In the genomic region with DNA sequence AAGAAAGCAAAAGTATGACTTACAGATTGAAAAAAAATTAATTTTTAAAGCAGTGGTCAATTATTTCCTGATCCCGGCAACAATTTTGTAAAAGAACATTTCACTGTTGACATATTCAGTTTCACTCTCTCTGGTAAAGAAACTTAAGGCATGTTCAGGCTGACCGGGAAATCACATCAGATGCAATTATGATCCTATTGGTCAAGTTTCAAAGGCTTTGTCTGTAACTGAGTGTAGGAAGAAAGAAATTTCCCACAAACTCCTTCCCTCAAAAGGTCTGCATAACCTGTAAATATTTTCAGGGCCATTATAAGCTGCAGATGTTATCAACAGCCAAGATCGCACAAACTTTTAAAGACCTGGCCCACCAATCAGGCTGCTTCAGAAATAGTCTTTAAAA, we compare ENCODE assay signal across 7 cellular contexts.
"Had no signal": no experiment of that assay in that cellular context is flagged by ENCODE, and none has a peak within 500 bp of the region (broad histone marks: within the 10 kb centered on the region; RNA-seq: fewer than 3 reads in every experiment).

No MANE protein-coding gene starts in this region.

- H3K27ac ChIP-seq: colonic mucosa, suprapubic skin had no signal

- H3K9me3 Mint-ChIP-seq: activated CD4-positive, alpha-beta T cell treated with anti-CD3 and anti-CD28 coated beads, Interleukin-2, amount 10 ng/mL, durations not matched to agents 7 days and 5 days; activated naive CD4-positive, alpha-beta T cell treated with anti-CD3 and anti-CD28 coated beads for 36 hours; activated T-helper 17 cell treated with anti-CD3 and anti-CD28 coated beads, Interleukin-2, amount 50 U/mL, for 72 hours had no signal

- H3K4me3 ChIP-seq: colonic mucosa, suprapubic skin had no signal

- H3K27ac Mint-ChIP-seq: activated CD4-positive, alpha-beta T cell treated with anti-CD3 and anti-CD28 coated beads, Interleukin-2, amount 10 ng/mL, durations not matched to agents 7 days and 5 days; activated naive CD4-positive, alpha-beta T cell treated with anti-CD3 and anti-CD28 coated beads for 36 hours; activated T-helper 17 cell treated with anti-CD3 and anti-CD28 coated beads, Interleukin-2, amount 50 U/mL, for 72 hours; progenitor cell of endocrine pancreas had no signal

- H3K36me3 Mint-ChIP-seq: naive B cell had no signal

- H3K4me3 Mint-ChIP-seq: activated CD4-positive, alpha-beta T cell treated with anti-CD3 and anti-CD28 coated beads, Interleukin-2, amount 10 ng/mL, durations not matched to agents 7 days and 5 days; activated naive CD4-positive, alpha-beta T cell treated with anti-CD3 and anti-CD28 coated beads for 36 hours; activated T-helper 17 cell treated with anti-CD3 and anti-CD28 coated beads, Interleukin-2, amount 50 U/mL, for 72 hours; naive B cell had no signal

- H3K27me3 ChIP-seq: colonic mucosa had no signal

- H3K4me1 Mint-ChIP-seq: activated T-helper 17 cell treated with anti-CD3 and anti-CD28 coated beads, Interleukin-2, amount 50 U/mL, for 72 hours had no signal

- H3K9me3 ChIP-seq: colonic mucosa, suprapubic skin had no signal

- H3K4me1 ChIP-seq: colonic mucosa had no signal

- H3K36me3 ChIP-seq: colonic mucosa, suprapubic skin had no signal
